In the genomic region with DNA sequence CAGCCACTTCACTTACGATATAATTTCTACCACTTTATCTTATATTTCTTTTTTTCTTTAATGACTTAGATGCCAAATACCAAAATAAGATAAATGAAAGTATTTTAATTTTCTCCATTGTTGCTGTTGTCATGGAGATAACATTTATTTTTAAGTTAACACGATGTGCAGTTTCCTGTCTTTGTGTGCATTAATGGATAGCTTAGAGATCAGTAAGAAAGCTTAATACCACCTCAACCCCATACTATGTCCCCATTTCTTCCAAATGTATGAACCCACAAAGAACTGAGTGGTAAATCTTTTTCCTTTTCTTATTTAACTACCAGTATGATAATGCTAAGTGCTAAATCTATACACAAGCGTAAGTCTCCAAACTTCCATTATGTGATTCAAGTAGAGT, we compare ENCODE assay signal across 15 cellular contexts. TPM values are rescaled to one million over a fixed set of nuclear protein-coding genes. Genes with fewer than 3 reads are reported as not detected.
A peak's percentile ranks its signal among the peaks of the same experiment; 100 is the strongest.
DNase-seq lines count a peak whose midpoint lies in the region; TF ChIP-seq lines count a peak whose summit lies in the region.
"Had no signal": no experiment of that assay in that cellular context is flagged by ENCODE, and none has a peak within 500 bp of the region (broad histone marks: within the 10 kb centered on the region; RNA-seq: fewer than 3 reads in every experiment).

No MANE protein-coding gene starts in this region.

- DNase-seq in activated naive CD4-positive, alpha-beta T cell treated with anti-CD3 and anti-CD28 coated beads, Interleukin-2, amount 10 ng/mL, durations not matched to agents 7 days and 5 days: no peak
- no peak for DNase-seq in activated naive CD4-positive, alpha-beta T cell treated with anti-CD3 and anti-CD28 coated beads, Interleukin-2, amount 50 U/mL, for 16 hours
- DNase-seq in endothelial cell (ENCODE audit: low spot score): no peak
- no peak for DNase-seq in KBM-7
- no peak for DNase-seq in DMS53 (lab: John Stamatoyannopoulos, UW)
- no peak for DNase-seq in activated CD8-positive, alpha-beta memory T cell treated with anti-CD3 and anti-CD28 coated beads, Interleukin-2, amount 50 U/mL, for 4 hours
- DNase-seq: C1 segment of cervical spinal cord, Caco-2, GOT3, NCI-H1048, NCI-H1436 treated with DMSO at 0.1 percent for 48 hours, NCI-H2029 treated with DMSO at 0.1 percent for 48 hours, NCI-H510A treated with DMSO at 0.1 percent for 48 hours, NCI-H82 had no signal

- TF ChIP-seq CTCF in endothelial cell (IDR thresholded peaks at IDR 0.05; ENCODE audit: unreplicated experiment): no peak

- in situ Hi-C loops in KBM-7 (cut with MboI; ENCODE audit: low pct_unique_long_range_greater_than_20kb, low sequenced_read_pairs): no loop called here

- peaks cover 39% of the 10 kb centered on the region for H3K36me3 Mint-ChIP-seq in activated naive CD4-positive, alpha-beta T cell treated with anti-CD3 and anti-CD28 coated beads, Interleukin-2, amount 10 ng/mL, durations not matched to agents 7 days and 5 days
- peaks cover 6% of the 10 kb centered on the region for H3K36me3 Mint-ChIP-seq in activated naive CD8-positive, alpha-beta T cell
- peaks cover 21% of the 10 kb centered on the region for H3K36me3 Mint-ChIP-seq in endothelial cell (ENCODE audit: low read depth, unreplicated experiment)

- no peaks in the 10 kb centered on the region for H3K27me3 Mint-ChIP-seq in activated naive CD4-positive, alpha-beta T cell treated with anti-CD3 and anti-CD28 coated beads, Interleukin-2, amount 10 ng/mL, durations not matched to agents 7 days and 5 days
- no peaks in the 10 kb centered on the region for H3K27me3 Mint-ChIP-seq in activated naive CD8-positive, alpha-beta T cell
- no peaks in the 10 kb centered on the region for H3K27me3 Mint-ChIP-seq in endothelial cell (ENCODE audit: unreplicated experiment)

- H3K27ac Mint-ChIP-seq in activated naive CD4-positive, alpha-beta T cell treated with anti-CD3 and anti-CD28 coated beads, Interleukin-2, amount 10 ng/mL, durations not matched to agents 7 days and 5 days: peak overlapping the region; percentile 24
- H3K27ac Mint-ChIP-seq in activated naive CD8-positive, alpha-beta T cell: peak overlapping the region; percentile 7
- H3K27ac Mint-ChIP-seq in endothelial cell (ENCODE audit: unreplicated experiment): peak overlapping the region; percentile 81

- no peaks in the 10 kb centered on the region for H3K4me1 Mint-ChIP-seq in activated naive CD4-positive, alpha-beta T cell treated with anti-CD3 and anti-CD28 coated beads, Interleukin-2, amount 10 ng/mL, durations not matched to agents 7 days and 5 days
- peaks cover 27% of the 10 kb centered on the region for H3K4me1 Mint-ChIP-seq in activated naive CD8-positive, alpha-beta T cell (ENCODE audit: low read depth)
- peaks cover 5% of the 10 kb centered on the region for H3K4me1 Mint-ChIP-seq in endothelial cell (ENCODE audit: unreplicated experiment)

- no peak overlapping the region for H3K4me3 Mint-ChIP-seq in activated naive CD4-positive, alpha-beta T cell treated with anti-CD3 and anti-CD28 coated beads, Interleukin-2, amount 10 ng/mL, durations not matched to agents 7 days and 5 days
- H3K4me3 Mint-ChIP-seq in activated naive CD8-positive, alpha-beta T cell: no peak overlapping the region
- H3K4me3 Mint-ChIP-seq in endothelial cell (ENCODE audit: unreplicated experiment): peak overlapping the region; percentile 42

- CTCF ChIA-PET in activated naive CD4-positive, alpha-beta T cell treated with anti-CD3 and anti-CD28 coated beads, Interleukin-2, amount 10 ng/mL, durations not matched to agents 7 days and 5 days (lab: Charles Lee): no interaction called here

- no peaks in the 10 kb centered on the region for H3K9me3 Mint-ChIP-seq in activated naive CD4-positive, alpha-beta T cell treated with anti-CD3 and anti-CD28 coated beads, Interleukin-2, amount 10 ng/mL, durations not matched to agents 7 days and 5 days
- H3K9me3 Mint-ChIP-seq in activated naive CD8-positive, alpha-beta T cell (ENCODE audit: low read depth): no peaks in the 10 kb centered on the region
- no peaks in the 10 kb centered on the region for H3K9me3 Mint-ChIP-seq in endothelial cell (ENCODE audit: unreplicated experiment)

RNA-seq across cellular contexts. Expression of a gene that starts 17.1 kb away (rescaled TPM):
- 117 TPM for total RNA-seq in endothelial cell (ENCODE audit: unreplicated experiment)

RNA-seq across cellular contexts. Expression of a gene that starts 29.4 kb away (rescaled TPM):
- 26.3 TPM for total RNA-seq in endothelial cell (ENCODE audit: unreplicated experiment)

Comparison
In these comparisons a context has a peak if more than half of its experiments do, and no peak if none do; other contexts are left out.
1. H3K27ac Mint-ChIP-seq: peak in every context shown above with its lines; median percentile 81 in endothelial cell; 24 in activated naive CD4-positive, alpha-beta T cell treated with anti-CD3 and anti-CD28 coated beads, Interleukin-2, amount 10 ng/mL, durations not matched to agents 7 days and 5 days; 7 in activated naive CD8-positive, alpha-beta T cell.